ENCODE assay signal across 9 cellular contexts in the genomic region with DNA sequence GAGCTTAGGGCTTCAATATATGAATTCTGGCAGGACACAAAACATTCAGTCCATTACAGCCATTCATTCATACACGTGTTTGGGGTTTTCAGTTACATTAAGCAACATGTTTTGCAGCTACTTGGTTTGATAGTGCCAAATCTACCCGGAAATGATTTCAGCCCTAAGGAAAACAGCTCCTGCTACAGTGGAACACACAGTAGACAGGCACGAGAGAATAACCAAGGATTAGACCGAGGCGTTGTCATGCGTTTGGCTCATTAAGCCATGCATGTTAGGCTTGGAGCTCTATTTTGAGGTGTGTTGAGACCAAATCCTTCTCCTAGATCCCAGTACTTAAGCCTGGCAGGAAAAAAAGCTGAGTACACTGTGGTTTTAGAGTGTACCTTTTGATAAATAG.
A peak's percentile ranks its signal among the peaks of the same experiment; 100 is the strongest.
DNase-seq lines count a peak whose midpoint lies in the region; ATAC-seq and TF ChIP-seq lines count a peak whose summit lies in the region.
"Had no signal": no experiment of that assay in that cellular context is flagged by ENCODE, and none has a peak within 500 bp of the region (broad histone marks: within the 10 kb centered on the region; RNA-seq: fewer than 3 reads in every experiment).

No MANE protein-coding gene starts in this region.

- H2AFZ ChIP-seq in Karpas-422 (ENCODE audit: low read length): peak overlapping the region; percentile 45; the same call in 1 of the 2 replicates

- 0 out of 2 replicates have a peak overlapping the region, but pooled peaks have one; percentile 3 for H3K9ac ChIP-seq in Karpas-422 (ENCODE audit: low read length)

- H4K20me1 ChIP-seq in Karpas-422 (ENCODE audit: insufficient read depth, low read depth, low read length): no peaks in the 10 kb centered on the region

- peaks cover 74% of the 10 kb centered on the region for H3K4me1 Mint-ChIP-seq in central memory CD8-positive, alpha-beta T cell

- DNase-seq in AG09319 (ENCODE audit: extremely low read depth, low read depth): peak; percentile 54
- DNase-seq in Karpas-422: no peak
- DNase-seq in central memory CD8-positive, alpha-beta T cell (ENCODE audit: low spot score in 2 of 2): no peak
- peak; percentile 24 for DNase-seq in myocyte (ENCODE audit: low read depth)
- DNase-seq in stimulated activated CD4-positive, alpha-beta T cell treated with anti-CD3 and anti-CD28 coated beads, Interleukin-15, amount 100 ng/mL, for 24 hours: no peak
- DNase-seq in NCI-H526 treated with DMSO at 0.1 percent for 48 hours (lab: John Stamatoyannopoulos, UW): no peak
- no peak for DNase-seq in NCI-H2081 (lab: John Stamatoyannopoulos, UW)
- DNase-seq: NK-92 treated with Interleukin-12 subunit alpha and Interleukin-12 subunit beta, amount 100 ng/mL, for 24 hours had no signal

- H3K27ac Mint-ChIP-seq in central memory CD8-positive, alpha-beta T cell (ENCODE audit: low read depth): peak overlapping the region; percentile 67

- ATAC-seq in central memory CD8-positive, alpha-beta T cell (replicated peaks; ENCODE audit: extremely low read depth, poor library complexity, severe bottlenecking): no peak
- ATAC-seq in HG03469 (IDR thresholded peaks at IDR 0.05; ENCODE audit: unreplicated experiment): no peak

- TF ChIP-seq CTCF in AG09319 (IDR thresholded peaks at IDR 0.05; ENCODE audit: low read depth, low read length): no peak

- H3K79me2 ChIP-seq in Karpas-422 (ENCODE audit: low read length): no peaks in the 10 kb centered on the region

- no peak overlapping the region for H3K4me3 ChIP-seq in Karpas-422 (ENCODE audit: low read length)

- H3K4me3 Mint-ChIP-seq in central memory CD8-positive, alpha-beta T cell: no peak overlapping the region

- H3K9me3 Mint-ChIP-seq in central memory CD8-positive, alpha-beta T cell: no peaks in the 10 kb centered on the region

- H3K4me1 ChIP-seq in Karpas-422 (ENCODE audit: low read length): peaks cover 53% of the 10 kb centered on the region

- no peaks in the 10 kb centered on the region for H3K36me3 ChIP-seq in Karpas-422 (ENCODE audit: insufficient read depth, low read length)

- no peak overlapping the region for H3K4me2 ChIP-seq in Karpas-422 (ENCODE audit: low read depth, low read length, poor library complexity, severe bottlenecking)

- H3K9me2 ChIP-seq in Karpas-422 (replicated peaks; ENCODE audit: insufficient read depth, low read length): no peaks in the 10 kb centered on the region

- H3K27me3 Mint-ChIP-seq in central memory CD8-positive, alpha-beta T cell: no peaks in the 10 kb centered on the region

- no peak overlapping the region for H3K27ac ChIP-seq in Karpas-422 (ENCODE audit: low read length)

- H3K9me3 ChIP-seq in Karpas-422 (ENCODE audit: low read length): no peaks in the 10 kb centered on the region

- H3K36me3 Mint-ChIP-seq in central memory CD8-positive, alpha-beta T cell (ENCODE audit: insufficient read depth): peaks cover 58% of the 10 kb centered on the region

- no peaks in the 10 kb centered on the region for H3K27me3 ChIP-seq in Karpas-422 (ENCODE audit: low read length)

Comparison
In these comparisons a context has a peak if more than half of its experiments do, and no peak if none do; other contexts are left out.
1. DNase-seq: peak in AG09319 (single experiment) and myocyte (single experiment); none in Karpas-422 (single experiment), central memory CD8-positive, alpha-beta T cell (0 of 2), stimulated activated CD4-positive, alpha-beta T cell treated with anti-CD3 and anti-CD28 coated beads, Interleukin-15, amount 100 ng/mL, for 24 hours (single experiment), NCI-H526 treated with DMSO at 0.1 percent for 48 hours (single experiment) and NCI-H2081 (0 of 2).